In genomic region chr19:18854982-18855381, GRCh38 we compare ENCODE assay signal across 17 cellular contexts. TPM values are rescaled to one million over a fixed set of nuclear protein-coding genes. Genes with fewer than 3 reads are reported as not detected.
DNase-seq lines count a peak whose midpoint lies in the region; ATAC-seq, FAIRE-seq and TF ChIP-seq lines count a peak whose summit lies in the region.
"Had no signal": no experiment of that assay in that cellular context is flagged by ENCODE, and none has a peak within 500 bp of the region (broad histone marks: within the 10 kb centered on the region; RNA-seq: fewer than 3 reads in every experiment).

No MANE protein-coding gene starts in this region.

- H3K27ac Mint-ChIP-seq in T-helper 17 cell: peak overlapping the region; percentile 51
- H3K27ac Mint-ChIP-seq in chondrocyte (ENCODE audit: unreplicated experiment): no peak overlapping the region
- H3K27ac Mint-ChIP-seq: CD4-positive, alpha-beta memory T cell had no signal

- H3K36me3 Mint-ChIP-seq in T-helper 17 cell (ENCODE audit: low read depth) (peaks cover 2% of the 10 kb centered on the region), chondrocyte (ENCODE audit: low read depth) (peaks cover 27% of the 10 kb centered on the region)

- H3K9me3 Mint-ChIP-seq in chondrocyte (ENCODE audit: low read depth): no peaks in the 10 kb centered on the region
- H3K9me3 Mint-ChIP-seq: CD14-positive monocyte, H9 had no signal

- H3K4me3 Mint-ChIP-seq in T-helper 17 cell: no peak overlapping the region
- H3K4me3 Mint-ChIP-seq in chondrocyte (ENCODE audit: unreplicated experiment): no peak overlapping the region
- H3K4me3 Mint-ChIP-seq: CD14-positive monocyte; CD4-positive, alpha-beta memory T cell had no signal

- ATAC-seq in T-helper 17 cell: no peak
- no peak for ATAC-seq in lower lobe of right lung
- no peak for ATAC-seq in GM21619 (IDR thresholded peaks at IDR 0.05; ENCODE audit: unreplicated experiment)

- no peak for TF ChIP-seq CTCF in chondrocyte (IDR thresholded peaks at IDR 0.05)
- no peak for TF ChIP-seq CTCF in lower lobe of right lung (IDR thresholded peaks at IDR 0.05)

- peaks cover 18% of the 10 kb centered on the region for H3K4me1 ChIP-seq in lower lobe of right lung

- H3K27ac ChIP-seq in lower lobe of right lung: no peak overlapping the region
- H3K27ac ChIP-seq: BLaER1 had no signal

- H3K36me3 ChIP-seq in H7 (replicated peaks; ENCODE audit: control insufficient read depth, insufficient read depth, low read length) (peaks cover 64% of the 10 kb centered on the region), lower lobe of right lung (peaks cover 100% of the 10 kb centered on the region)

- DNase-seq in H7 (peak; percentile 59), T-helper 17 cell (no peak), chondrocyte (ENCODE audit: low spot score) (peak; percentile 84), lower lobe of right lung (peak; percentile 41), KG1 (lab: John Stamatoyannopoulos, UW) (no peak), urothelium cell line (ENCODE audit: low spot score) (no peak), glomerular visceral epithelial cell (ENCODE audit: extremely low spot score) (no peak)
- DNase-seq: 8988T, DMS79 treated with DMSO at 0.1 percent for 48 hours, GF-D8, GOT3, H9 had no signal

- H3K27me3 ChIP-seq in H7 (ENCODE audit: control insufficient read depth, insufficient read depth, low read length): no peaks in the 10 kb centered on the region
- no peaks in the 10 kb centered on the region for H3K27me3 ChIP-seq in lower lobe of right lung (ENCODE audit: low read depth)
- H3K27me3 ChIP-seq: BLaER1 had no signal

- no peak for FAIRE-seq in urothelium cell line (lab: Jason Lieb, UNC)
- FAIRE-seq: HTR-8/SVneo had no signal

- H3K4me3 ChIP-seq in H7 (ENCODE audit: insufficient read depth, low read depth, low read length) (no peak overlapping the region), lower lobe of right lung (no peak overlapping the region)
- H3K4me3 ChIP-seq: BLaER1 had no signal

- H3K9me3 ChIP-seq in T-helper 17 cell (ENCODE audit: control insufficient read depth, low read length, poor library complexity, severe bottlenecking) (no peaks in the 10 kb centered on the region), lower lobe of right lung (no peaks in the 10 kb centered on the region)
- H3K9me3 ChIP-seq: BLaER1 had no signal

- intact Hi-C loops in lower lobe of right lung (cut with DNase I): no loop called here

- H3K4me1 Mint-ChIP-seq in T-helper 17 cell: peaks cover 7% of the 10 kb centered on the region
- H3K4me1 Mint-ChIP-seq in chondrocyte (ENCODE audit: low read depth): no peaks in the 10 kb centered on the region
- H3K4me1 Mint-ChIP-seq: H9 had no signal

- H3K27me3 Mint-ChIP-seq in T-helper 17 cell (no peaks in the 10 kb centered on the region), chondrocyte (ENCODE audit: low read depth) (no peaks in the 10 kb centered on the region)
- H3K27me3 Mint-ChIP-seq: CD4-positive, alpha-beta memory T cell had no signal

RNA-seq across cellular contexts. Expression of gene UPF1, which starts 23.2 kb away (rescaled TPM):
- 92.6 and 95.8 TPM in 2 replicates for total RNA-seq in H7 (2014; rRNA removed; shearing (Covaris generic))
- total RNA-seq in T-helper 17 cell: 100 to 1,000 TPM; 135 to 143 TPM
- total RNA-seq in chondrocyte: 38.6 to 45.3 TPM (median 40.4 TPM) in 3 replicates
- total RNA-seq in lower lobe of right lung: 75.8 TPM

RNA-seq across cellular contexts. Expression of gene CERS1, which starts 41.0 kb away (rescaled TPM):
- total RNA-seq in H7 (2014; rRNA removed; shearing (Covaris generic)): 7.8 and 8.5 TPM in 2 replicates
- total RNA-seq in T-helper 17 cell (not detected), chondrocyte (4.3 to 10.2 TPM (median 8.4 TPM) in 3 replicates), lower lobe of right lung (not detected)
- total RNA-seq: CD4-positive, alpha-beta memory T cell had no signal

Comparison
In these comparisons a context has a peak if more than half of its experiments do, and no peak if none do; other contexts are left out.
1. DNase-seq: peak in H7 (single experiment), chondrocyte (single experiment) and lower lobe of right lung (single experiment); none in T-helper 17 cell (0 of 3), KG1 (single experiment), urothelium cell line (single experiment) and glomerular visceral epithelial cell (single experiment).